Comparison of ENCODE assay signal across 23 cellular contexts in the genomic region with DNA sequence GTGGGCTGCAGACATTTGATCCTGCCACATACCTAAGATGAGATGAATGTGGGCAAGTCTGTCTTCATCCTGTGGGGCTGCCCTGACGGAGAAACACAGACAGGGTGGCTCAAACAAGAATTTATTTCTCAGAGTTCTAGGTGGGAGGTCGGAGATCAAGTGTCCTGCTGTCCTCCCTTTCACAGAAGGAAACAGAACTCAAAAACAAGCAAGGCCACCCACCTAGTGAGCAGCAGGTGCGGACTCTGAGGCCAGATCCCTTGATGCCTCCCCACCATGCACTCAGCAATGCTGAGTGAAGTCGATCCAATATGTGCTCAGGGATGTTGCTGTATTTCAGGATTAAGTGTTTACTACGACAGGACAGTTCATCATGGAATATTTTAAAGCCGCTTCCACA.
"Had no signal": no experiment of that assay in that cellular context is flagged by ENCODE, and none has a peak within 500 bp of the region (broad histone marks: within the 10 kb centered on the region; RNA-seq: fewer than 3 reads in every experiment).

No MANE protein-coding gene starts in this region.

- ATAC-seq: heart left ventricle, left colon, natural killer cell had no signal

- H3K36me3 ChIP-seq: heart left ventricle, ovary, sigmoid colon, thoracic aorta, upper lobe of left lung had no signal

- H3K36me3 Mint-ChIP-seq: activated CD4-positive, alpha-beta memory T cell treated with anti-CD3 and anti-CD28 coated beads for 36 hours; activated naive CD4-positive, alpha-beta T cell treated with anti-CD3 and anti-CD28 coated beads, Interleukin-2, amount 10 ng/mL, durations not matched to agents 7 days and 5 days; mesothelial cell of epicardium; natural killer cell had no signal

- H3K4me1 Mint-ChIP-seq: activated naive CD4-positive, alpha-beta T cell treated with anti-CD3 and anti-CD28 coated beads, Interleukin-2, amount 10 ng/mL, durations not matched to agents 7 days and 5 days; natural killer cell had no signal

- DNase-seq: activated CD4-positive, alpha-beta memory T cell treated with anti-CD3 and anti-CD28 coated beads for 36 hours; activated CD4-positive, alpha-beta T cell treated with anti-CD3 and anti-CD28 coated beads for 48 hours; activated CD4-positive, CD25-positive, alpha-beta regulatory T cell; activated effector memory CD4-positive, alpha-beta T cell treated with anti-CD3 and anti-CD28 coated beads, Interleukin-2, amount 50 U/mL, for 16 hours; activated naive CD4-positive, alpha-beta T cell treated with anti-CD3 and anti-CD28 coated beads, Interleukin-2, amount 10 ng/mL, durations not matched to agents 7 days and 5 days; activated T-cell treated with anti-CD3 and anti-CD28 coated beads for 4 hours; cerebellar nuclear complex; heart left ventricle; left colon; natural killer cell; ovary; sigmoid colon; stimulated activated CD4-positive, alpha-beta T cell treated with anti-CD3 and anti-CD28 coated beads, Interleukin-4, amount 100 ng/mL, for 1 hour; stimulated activated naive CD4-positive, alpha-beta T cell treated with Interleukin-2 at 50 U/mL for 16 hours; T1000; upper lobe of left lung had no signal

- H3K4me1 ChIP-seq: heart left ventricle, upper lobe of left lung had no signal

- H3K9me3 Mint-ChIP-seq: activated CD4-positive, alpha-beta memory T cell treated with anti-CD3 and anti-CD28 coated beads for 36 hours; activated naive CD4-positive, alpha-beta T cell treated with anti-CD3 and anti-CD28 coated beads, Interleukin-2, amount 10 ng/mL, durations not matched to agents 7 days and 5 days; mesothelial cell of epicardium; natural killer cell; T-helper 1 cell treated with Interleukin-12 subunit alpha and Interleukin-12 subunit beta and Interleukin-4 antibody, amounts not matched to agents 30 μg/mL and 1 μg/mL, for 36 hours had no signal

- FAIRE-seq: keratinocyte had no signal

- H3K4me3 Mint-ChIP-seq: activated CD4-positive, alpha-beta memory T cell treated with anti-CD3 and anti-CD28 coated beads for 36 hours; activated naive CD4-positive, alpha-beta T cell treated with anti-CD3 and anti-CD28 coated beads, Interleukin-2, amount 10 ng/mL, durations not matched to agents 7 days and 5 days; mesothelial cell of epicardium; natural killer cell; T-helper 1 cell treated with Interleukin-12 subunit alpha and Interleukin-12 subunit beta and Interleukin-4 antibody, amounts not matched to agents 30 μg/mL and 1 μg/mL, for 36 hours had no signal

- H3K27me3 ChIP-seq: ovary, upper lobe of left lung had no signal

- H3K27ac ChIP-seq: coronary artery, epithelial cell of prostate, heart left ventricle, ovary, sigmoid colon, thoracic aorta, upper lobe of left lung had no signal

- H3K27ac Mint-ChIP-seq: activated CD4-positive, alpha-beta memory T cell treated with anti-CD3 and anti-CD28 coated beads for 36 hours; activated naive CD4-positive, alpha-beta T cell treated with anti-CD3 and anti-CD28 coated beads, Interleukin-2, amount 10 ng/mL, durations not matched to agents 7 days and 5 days; mesothelial cell of epicardium; natural killer cell; T-helper 1 cell treated with Interleukin-12 subunit alpha and Interleukin-12 subunit beta and Interleukin-4 antibody, amounts not matched to agents 30 μg/mL and 1 μg/mL, for 36 hours had no signal

- H3K9me3 ChIP-seq: heart left ventricle, ovary, sigmoid colon, thoracic aorta, upper lobe of left lung had no signal

- H3K4me3 ChIP-seq: coronary artery, heart left ventricle, lung, ovary, sigmoid colon, thoracic aorta, upper lobe of left lung had no signal
